ENCODE assay signal across 27 cellular contexts in the genomic region with DNA sequence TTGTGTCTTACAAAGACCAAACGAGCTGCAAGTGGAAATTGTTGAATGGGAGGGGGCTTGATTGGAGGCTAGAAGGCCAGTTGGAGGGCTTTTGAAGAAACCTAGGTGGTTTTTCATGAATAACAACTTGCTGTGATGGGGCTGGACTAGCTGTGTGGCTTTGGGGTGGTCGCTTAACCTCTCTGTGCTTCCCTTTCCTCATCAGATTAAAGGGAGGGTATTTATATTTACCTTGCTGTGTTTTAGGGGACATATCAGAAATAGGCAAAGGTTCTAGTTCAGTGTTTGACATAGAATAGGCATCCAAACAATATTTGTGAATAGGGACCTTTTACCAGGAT.
"Had no signal": no experiment of that assay in that cellular context is flagged by ENCODE, and none has a peak within 500 bp of the region (broad histone marks: within the 10 kb centered on the region; RNA-seq: fewer than 3 reads in every experiment).

No MANE protein-coding gene starts in this region.

- H3K9me3 ChIP-seq: stomach, suprapubic skin, testis, thoracic aorta, thyroid gland, tibial artery, tibial nerve, transverse colon, upper lobe of left lung, upper lobe of right lung, uterus, vagina had no signal

- H3K36me3 ChIP-seq: stomach, suprapubic skin, thoracic aorta, thyroid gland, tibial artery, tibial nerve, transverse colon, upper lobe of left lung, upper lobe of right lung, uterus, vagina had no signal

- DNase-seq: stimulated activated CD4-positive, alpha-beta T cell treated with anti-CD3 and anti-CD28 coated beads, Interleukin-2, amount 100 ng/mL, for 48 hours; stimulated activated CD4-positive, alpha-beta T cell treated with anti-CD3 and anti-CD28 coated beads, Interleukin-4, amount 100 ng/mL, for 1 hour; stimulated activated CD4-positive, alpha-beta T cell treated with anti-CD3 and anti-CD28 coated beads, Interleukin-4, amount 100 ng/mL, for 24 hours; stimulated activated CD4-positive, alpha-beta T cell treated with anti-CD3 and anti-CD28 coated beads, Interleukin-4, amount 100 ng/mL, for 4 hours; stimulated activated CD8-positive, alpha-beta memory T cell treated with anti-CD3 and anti-CD28 coated beads, Interleukin-4, amount 100 ng/mL, for 48 hours; stimulated activated naive B cell treated with anti-CD40 and anti-IgM and Interleukin-4, amounts not matched to agents 10 μg/mL and 1 μg/mL and 100 μg/mL, for 72 hours; stimulated activated naive CD4-positive, alpha-beta T cell; stimulated activated naive CD4-positive, alpha-beta T cell treated with Interleukin-2 at 50 U/mL for 16 hours; stimulated activated naive CD8-positive, alpha-beta T cell treated with anti-CD3 and anti-CD28 coated beads, Interleukin-15, amount 100 ng/mL, for 72 hours; stimulated activated naive CD8-positive, alpha-beta T cell treated with anti-CD3 and anti-CD28 coated beads, Interleukin-15, Interleukin-2, amounts not matched to agents 100 U/mL and 50 U/mL, for 24 hours; stomach; substantia nigra; testis; thyroid gland; tibial artery; transverse colon; trophoblast cell; upper lobe of left lung; upper lobe of right lung; uterus had no signal

- FAIRE-seq: urothelium cell line had no signal

- H3K4me1 ChIP-seq: testis, uterus had no signal

- H3K27me3 ChIP-seq: stomach, suprapubic skin, testis, thyroid gland, tibial artery, tibial nerve, transverse colon, upper lobe of left lung, upper lobe of right lung, uterus, vagina had no signal

- H3K27ac ChIP-seq: stomach, suprapubic skin, testis, thoracic aorta, thyroid gland, tibial artery, tibial nerve, transverse colon, upper lobe of left lung, upper lobe of right lung, uterus, vagina had no signal

- ATAC-seq: stimulated activated effector memory CD8-positive, alpha-beta T cell treated with anti-CD3 and anti-CD28 coated beads, Interleukin-12 subunit alpha, Interleukin-12 subunit beta, amount 100 ng/mL, for 72 hours; stimulated activated memory B cell treated with anti-CD40 and anti-IgM and Interleukin-4, amounts not matched to agents 10 μg/mL and 1 μg/mL and 100 μg/mL, for 72 hours; stimulated activated naive B cell treated with anti-CD40 and anti-IgM and Interleukin-4, amounts not matched to agents 10 μg/mL and 1 μg/mL and 100 μg/mL, for 72 hours; stimulated activated naive CD8-positive, alpha-beta T cell treated with anti-CD3 and anti-CD28 coated beads, Interleukin-15, amount 100 ng/mL, for 72 hours; stimulated activated naive CD8-positive, alpha-beta T cell treated with anti-CD3 and anti-CD28 coated beads, Interleukin-15, Interleukin-2, amounts not matched to agents 100 U/mL and 50 U/mL, for 24 hours; upper lobe of right lung had no signal

- H3K4me3 ChIP-seq: stomach, suprapubic skin, testis, thoracic aorta, thyroid gland, tibial artery, tibial nerve, transverse colon, upper lobe of left lung, upper lobe of right lung, uterus, vagina had no signal
